ENCODE assay signal across 1 cellular context in genomic region chr9:37246825-37247224, GRCh38.
TF ChIP-seq lines count a peak whose summit lies in the region.

No MANE protein-coding gene starts in this region.

TF ChIP-seq in WTC11, 78 proteins besides CTCF, POLR2A, EP300 and RAD21 (continued from another document):
- no peak for TF ChIP-seq ZNF232 (CRISPR knock-in tag; IDR thresholded peaks at IDR 0.05)
- no peak for TF ChIP-seq ZNF317 (CRISPR knock-in tag; IDR thresholded peaks at IDR 0.05; ENCODE audit: borderline replicate concordance, low read depth)
- TF ChIP-seq, protein P1, sequence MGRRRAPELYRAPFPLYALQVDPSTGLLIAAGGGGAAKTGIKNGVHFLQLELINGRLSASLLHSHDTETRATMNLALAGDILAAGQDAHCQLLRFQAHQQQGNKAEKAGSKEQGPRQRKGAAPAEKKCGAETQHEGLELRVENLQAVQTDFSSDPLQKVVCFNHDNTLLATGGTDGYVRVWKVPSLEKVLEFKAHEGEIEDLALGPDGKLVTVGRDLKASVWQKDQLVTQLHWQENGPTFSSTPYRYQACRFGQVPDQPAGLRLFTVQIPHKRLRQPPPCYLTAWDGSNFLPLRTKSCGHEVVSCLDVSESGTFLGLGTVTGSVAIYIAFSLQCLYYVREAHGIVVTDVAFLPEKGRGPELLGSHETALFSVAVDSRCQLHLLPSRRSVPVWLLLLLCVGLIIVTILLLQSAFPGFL (CRISPR knock-in tag; IDR thresholded peaks at IDR 0.05; ENCODE audit: borderline replicate concordance) = no peak
- TF ChIP-seq ZNF138 (CRISPR knock-in tag; conservative IDR thresholded peaks at IDR 0.05) = no peak
- TF ChIP-seq CDX4 (CRISPR knock-in tag; IDR thresholded peaks at IDR 0.05; ENCODE audit: borderline replicate concordance) = no peak
- TF ChIP-seq, protein P2, sequence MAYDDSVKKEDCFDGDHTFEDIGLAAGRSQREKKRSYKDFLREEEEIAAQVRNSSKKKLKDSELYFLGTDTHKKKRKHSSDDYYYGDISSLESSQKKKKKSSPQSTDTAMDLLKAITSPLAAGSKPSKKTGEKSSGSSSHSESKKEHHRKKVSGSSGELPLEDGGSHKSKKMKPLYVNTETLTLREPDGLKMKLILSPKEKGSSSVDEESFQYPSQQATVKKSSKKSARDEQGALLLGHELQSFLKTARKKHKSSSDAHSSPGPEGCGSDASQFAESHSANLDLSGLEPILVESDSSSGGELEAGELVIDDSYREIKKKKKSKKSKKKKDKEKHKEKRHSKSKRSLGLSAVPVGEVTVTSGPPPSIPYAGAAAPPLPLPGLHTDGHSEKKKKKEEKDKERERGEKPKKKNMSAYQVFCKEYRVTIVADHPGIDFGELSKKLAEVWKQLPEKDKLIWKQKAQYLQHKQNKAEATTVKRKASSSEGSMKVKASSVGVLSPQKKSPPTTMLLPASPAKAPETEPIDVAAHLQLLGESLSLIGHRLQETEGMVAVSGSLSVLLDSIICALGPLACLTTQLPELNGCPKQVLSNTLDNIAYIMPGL (CRISPR knock-in tag; IDR thresholded peaks at IDR 0.05) = no peak
- no peak for TF ChIP-seq NR3C1 (CRISPR knock-in tag; conservative IDR thresholded peaks at IDR 0.05; ENCODE audit: low read depth)
